14 cellular contexts compared by ENCODE assay signal in the genomic region with DNA sequence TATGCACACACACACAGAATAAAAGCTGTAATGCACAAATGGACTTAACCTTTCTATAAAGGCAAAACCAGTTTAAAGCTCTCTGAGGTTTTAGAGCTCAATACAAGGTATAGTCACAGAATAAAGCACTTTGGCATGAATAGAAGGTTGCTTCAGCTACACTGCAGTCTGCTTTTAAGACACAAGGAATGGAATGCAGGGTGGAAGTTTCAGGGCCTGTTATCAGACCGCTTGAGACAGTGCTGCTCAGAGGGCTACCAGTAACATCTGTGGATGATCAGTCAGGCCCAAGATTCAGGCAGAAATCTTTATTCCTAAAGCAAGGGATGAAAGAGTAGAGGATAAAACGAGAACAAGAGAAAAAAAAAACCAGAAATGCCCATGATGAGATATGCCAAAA. TPM values are rescaled to one million over a fixed set of nuclear protein-coding genes. Genes with fewer than 3 reads are reported as not detected.
DNase-seq lines count a peak whose midpoint lies in the region; ATAC-seq and TF ChIP-seq lines count a peak whose summit lies in the region.
"Had no signal": no experiment of that assay in that cellular context is flagged by ENCODE, and none has a peak within 500 bp of the region (broad histone marks: within the 10 kb centered on the region; RNA-seq: fewer than 3 reads in every experiment).

No MANE protein-coding gene starts in this region.

- BruUV-seq in Panc1 (replicated peaks; lab: Mats Ljungman, UMichigan): no TSS peak

- H3K9me3 Mint-ChIP-seq in activated CD4-positive, alpha-beta T cell treated with anti-CD3 and anti-CD28 coated beads, Interleukin-2, amount 10 ng/mL, durations not matched to agents 24 days and 14 days: no peaks in the 10 kb centered on the region
- no peaks in the 10 kb centered on the region for H3K9me3 Mint-ChIP-seq in osteocyte (ENCODE audit: unreplicated experiment)
- no peaks in the 10 kb centered on the region for H3K9me3 Mint-ChIP-seq in activated CD8-positive, alpha-beta memory T cell treated with anti-CD3 and anti-CD28 coated beads, Interleukin-2, amount 10 ng/mL, durations not matched to agents 7 days and 5 days (ENCODE audit: low read depth)
- H3K9me3 Mint-ChIP-seq: neural crest cell, WTC11 had no signal

- H3K4me1 ChIP-seq in Panc1 (ENCODE audit: control insufficient read depth, insufficient read depth, low read length) (peaks cover 93% of the 10 kb centered on the region), esophagus muscularis mucosa (peaks cover 4 to 56% (median 51%) of the 10 kb centered on the region in 4 donors)

- ATAC-seq in Panc1: no peak
- ATAC-seq in activated CD8-positive, alpha-beta memory T cell treated with anti-CD3 and anti-CD28 coated beads, Interleukin-2, amount 10 ng/mL, durations not matched to agents 7 days and 5 days: no peak
- ATAC-seq: heart right ventricle, WTC11 had no signal

- intact Hi-C loops in activated CD4-positive, alpha-beta T cell treated with anti-CD3 and anti-CD28 coated beads, Interleukin-2, amount 10 ng/mL, durations not matched to agents 24 days and 14 days (cut with micrococcal nuclease): no loop called here
- intact Hi-C loops in Panc1 (cut with micrococcal nuclease; ENCODE audit: unreplicated experiment): no loop called here
- intact Hi-C loops in esophagus muscularis mucosa (cut with DNase I): no loop called here

- no peak overlapping the region for H3K4me3 ChIP-seq in Panc1 (ENCODE audit: low read depth in 2 of 2, low read length in 2 of 2)
- no peak overlapping the region for H3K4me3 ChIP-seq in esophagus muscularis mucosa
- H3K4me3 ChIP-seq: heart right ventricle, suprapubic skin had no signal

- POLR2A ChIA-PET in Panc1 (lab: Charles Lee): interaction anchor here (0.6 to 0.7 kb wide), 2 partner anchors 11 to 210 kb away, joined by 4 to 15 read pairs; no protein-coding TSS in a partner anchor

- in situ Hi-C loops in Panc1 (cut with HindIII; ENCODE audit: low pct_unique_long_range_greater_than_20kb, low sequenced_read_pairs): no loop called here

- H3K27me3 Mint-ChIP-seq in activated CD4-positive, alpha-beta T cell treated with anti-CD3 and anti-CD28 coated beads, Interleukin-2, amount 10 ng/mL, durations not matched to agents 24 days and 14 days: no peaks in the 10 kb centered on the region
- no peaks in the 10 kb centered on the region for H3K27me3 Mint-ChIP-seq in osteocyte (ENCODE audit: unreplicated experiment)
- H3K27me3 Mint-ChIP-seq in activated CD8-positive, alpha-beta memory T cell treated with anti-CD3 and anti-CD28 coated beads, Interleukin-2, amount 10 ng/mL, durations not matched to agents 7 days and 5 days: no peaks in the 10 kb centered on the region

- no peak for TF ChIP-seq POLR2A in esophagus muscularis mucosa (IDR thresholded peaks at IDR 0.05; ENCODE audit: low read depth)

- 42% methylated on average over 2 of the region's 2 CpGs for WGBS in esophagus muscularis mucosa

- peaks cover 82% of the 10 kb centered on the region for H3K36me3 ChIP-seq in Panc1 (ENCODE audit: control insufficient read depth, insufficient read depth, low read length)
- peaks cover 0 to 73% (median 9%) of the 10 kb centered on the region in 4 donors for H3K36me3 ChIP-seq in esophagus muscularis mucosa

- H3K4me3 Mint-ChIP-seq in activated CD4-positive, alpha-beta T cell treated with anti-CD3 and anti-CD28 coated beads, Interleukin-2, amount 10 ng/mL, durations not matched to agents 24 days and 14 days: no peak overlapping the region
- H3K4me3 Mint-ChIP-seq in osteocyte (ENCODE audit: unreplicated experiment): no peak overlapping the region
- no peak overlapping the region for H3K4me3 Mint-ChIP-seq in activated CD8-positive, alpha-beta memory T cell treated with anti-CD3 and anti-CD28 coated beads, Interleukin-2, amount 10 ng/mL, durations not matched to agents 7 days and 5 days
- H3K4me3 Mint-ChIP-seq: neural crest cell, WTC11 had no signal

- peaks cover 81% of the 10 kb centered on the region for H3K36me3 Mint-ChIP-seq in activated CD4-positive, alpha-beta T cell treated with anti-CD3 and anti-CD28 coated beads, Interleukin-2, amount 10 ng/mL, durations not matched to agents 24 days and 14 days (ENCODE audit: low read depth)
- H3K36me3 Mint-ChIP-seq in osteocyte (ENCODE audit: unreplicated experiment): peaks cover 45% of the 10 kb centered on the region
- peaks cover 77% of the 10 kb centered on the region for H3K36me3 Mint-ChIP-seq in activated CD8-positive, alpha-beta memory T cell treated with anti-CD3 and anti-CD28 coated beads, Interleukin-2, amount 10 ng/mL, durations not matched to agents 7 days and 5 days
- H3K36me3 Mint-ChIP-seq: WTC11 had no signal

- TF ChIP-seq EP300 in esophagus muscularis mucosa (IDR thresholded peaks at IDR 0.05): no peak

- H3K27ac ChIP-seq in Panc1 (ENCODE audit: low read length): peak overlapping the region; percentile 92
- H3K27ac ChIP-seq in esophagus muscularis mucosa (replicated peaks in 1 of 4): peak overlapping the region; percentile 24 to 80 (median 37)
- H3K27ac ChIP-seq: heart right ventricle, suprapubic skin had no signal

- peaks cover 58% of the 10 kb centered on the region for H3K4me1 Mint-ChIP-seq in activated CD4-positive, alpha-beta T cell treated with anti-CD3 and anti-CD28 coated beads, Interleukin-2, amount 10 ng/mL, durations not matched to agents 24 days and 14 days
- H3K4me1 Mint-ChIP-seq in osteocyte (ENCODE audit: unreplicated experiment): peaks cover 10% of the 10 kb centered on the region
- peaks cover 31% of the 10 kb centered on the region for H3K4me1 Mint-ChIP-seq in activated CD8-positive, alpha-beta memory T cell treated with anti-CD3 and anti-CD28 coated beads, Interleukin-2, amount 10 ng/mL, durations not matched to agents 7 days and 5 days

- CTCF ChIA-PET in Panc1 (lab: Charles Lee): no interaction called here
- CTCF ChIA-PET in activated CD8-positive, alpha-beta memory T cell treated with anti-CD3 and anti-CD28 coated beads, Interleukin-2, amount 10 ng/mL, durations not matched to agents 7 days and 5 days (lab: Charles Lee): no interaction called here

- no peaks in the 10 kb centered on the region for H3K9me3 ChIP-seq in Panc1 (ENCODE audit: control insufficient read depth, insufficient read depth, low read depth, low read length)
- H3K9me3 ChIP-seq in esophagus muscularis mucosa: no peaks in the 10 kb centered on the region
- H3K9me3 ChIP-seq: heart right ventricle, suprapubic skin had no signal

- DNase-seq in activated CD4-positive, alpha-beta T cell treated with anti-CD3 and anti-CD28 coated beads, Interleukin-2, amount 10 ng/mL, durations not matched to agents 24 days and 14 days: no peak
- DNase-seq in activated CD4-positive, alpha-beta T cell treated with anti-CD3 and anti-CD28 coated beads, Interleukin-2, amount 50 U/mL, for 1 hour: no peak
- DNase-seq in Panc1 (ENCODE audit: low read depth, low spot score) (no peak), esophagus muscularis mucosa (ENCODE audit: extremely low spot score) (no peak), osteocyte (ENCODE audit: extremely low spot score, unreplicated experiment) (no peak), NCI-H146 treated with DMSO at 0.1 percent for 48 hours (lab: John Stamatoyannopoulos, UW; ENCODE audit: unreplicated experiment) (no peak), GDM1 (lab: John Stamatoyannopoulos, UW) (no peak)
- no peak for DNase-seq in activated CD8-positive, alpha-beta memory T cell treated with anti-CD3 and anti-CD28 coated beads, Interleukin-2, amount 10 ng/mL, durations not matched to agents 7 days and 5 days
- DNase-seq: heart right ventricle, NCI-H2107, small intestine had no signal

- H3K27me3 ChIP-seq in Panc1 (ENCODE audit: control insufficient read depth, insufficient read depth, low read length) (no peaks in the 10 kb centered on the region), esophagus muscularis mucosa (no peaks in the 10 kb centered on the region)
- H3K27me3 ChIP-seq: heart right ventricle, suprapubic skin had no signal

- TF ChIP-seq CTCF in Panc1 (IDR thresholded peaks at IDR 0.05) (no peak), esophagus muscularis mucosa (IDR thresholded peaks at IDR 0.05) (no peak), osteocyte (IDR thresholded peaks at IDR 0.05) (no peak)

- peak overlapping the region; percentile 39 for H3K27ac Mint-ChIP-seq in activated CD4-positive, alpha-beta T cell treated with anti-CD3 and anti-CD28 coated beads, Interleukin-2, amount 10 ng/mL, durations not matched to agents 24 days and 14 days
- peak overlapping the region; percentile 58 for H3K27ac Mint-ChIP-seq in osteocyte (ENCODE audit: unreplicated experiment)
- no peak overlapping the region for H3K27ac Mint-ChIP-seq in activated CD8-positive, alpha-beta memory T cell treated with anti-CD3 and anti-CD28 coated beads, Interleukin-2, amount 10 ng/mL, durations not matched to agents 7 days and 5 days
- H3K27ac Mint-ChIP-seq: WTC11 had no signal

RNA-seq across cellular contexts. Expression of gene CD44, which starts 46.7 kb away (rescaled TPM):
- total RNA-seq in activated CD4-positive, alpha-beta T cell treated with anti-CD3 and anti-CD28 coated beads, Interleukin-2, amount 10 ng/mL, durations not matched to agents 24 days and 14 days: 488 and 489 TPM in 2 replicates
- total RNA-seq in Panc1 (2021; ENCODE audit: unreplicated experiment) (1,819 TPM), esophagus muscularis mucosa (100 to 1,000 TPM; 212 to 292 (median 275) TPM), osteocyte (283 and 309 TPM in 2 replicates)
- polyA plus RNA-seq in Panc1 (2012; ENCODE audit: insufficient read length): 1,270 TPM
- total RNA-seq in activated CD8-positive, alpha-beta memory T cell treated with anti-CD3 and anti-CD28 coated beads, Interleukin-2, amount 10 ng/mL, durations not matched to agents 7 days and 5 days: 100 to 1,000 TPM; 212 to 294 TPM
